ENCODE assay signal across 1 cellular context in the genomic region with DNA sequence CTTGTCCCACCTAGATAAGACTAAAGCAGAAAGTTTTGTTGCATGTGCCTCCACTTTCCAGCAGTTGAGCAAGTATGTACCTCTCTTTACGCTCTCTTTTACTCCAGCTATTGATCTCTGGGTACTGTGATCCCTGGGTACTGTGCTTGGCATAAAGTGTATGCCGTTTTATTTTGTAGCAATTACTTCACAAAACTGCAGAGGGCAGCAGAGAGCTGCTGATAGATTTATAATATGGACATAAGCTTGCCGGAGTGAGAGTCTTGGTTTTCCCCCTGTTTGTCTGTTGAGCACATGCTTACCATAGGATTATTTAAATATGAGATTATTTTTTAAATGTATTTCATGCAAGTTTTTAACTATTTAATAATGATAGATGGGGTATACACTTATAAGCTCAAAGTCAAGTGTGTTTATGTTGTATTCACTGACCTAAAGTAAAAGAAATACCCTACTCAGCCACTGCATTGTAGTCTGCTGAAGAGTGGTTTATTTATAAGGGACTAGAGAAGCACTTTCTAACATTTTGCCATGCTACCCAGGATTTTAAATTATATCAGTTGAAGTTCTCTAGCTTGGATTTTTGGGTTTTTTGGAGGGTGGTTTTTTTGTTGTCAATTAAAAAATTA.
TF ChIP-seq lines count a peak whose summit lies in the region.

No MANE protein-coding gene starts in this region.

TF ChIP-seq in endothelial cell of umbilical vein, 7 proteins besides CTCF, POLR2A, EP300 and RAD21 (continued from another document):
- no peak for TF ChIP-seq FOS (IDR thresholded peaks at IDR 0.05; ENCODE audit: borderline replicate concordance, insufficient read depth, low read length)
- TF ChIP-seq POLR2AphosphoS5 (IDR thresholded peaks at IDR 0.05; ENCODE audit: insufficient read depth, low read depth, low read length), result no peak
- no peak for TF ChIP-seq GATA2 (IDR thresholded peaks at IDR 0.05; ENCODE audit: insufficient read depth, insufficient read length, low read depth, low read length)
- TF ChIP-seq, protein P1, sequence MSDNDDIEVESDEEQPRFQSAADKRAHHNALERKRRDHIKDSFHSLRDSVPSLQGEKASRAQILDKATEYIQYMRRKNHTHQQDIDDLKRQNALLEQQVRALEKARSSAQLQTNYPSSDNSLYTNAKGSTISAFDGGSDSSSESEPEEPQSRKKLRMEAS (IDR thresholded peaks at IDR 0.05; ENCODE audit: insufficient read depth, insufficient read length), result no peak
